Comparison of ENCODE assay signal across 29 cellular contexts in genomic region chr4:55932489-55932888, GRCh38.
"Had no signal": no experiment of that assay in that cellular context is flagged by ENCODE, and none has a peak within 500 bp of the region (broad histone marks: within the 10 kb centered on the region; RNA-seq: fewer than 3 reads in every experiment).

No MANE protein-coding gene starts in this region.

- H3K9me3 ChIP-seq: adrenal gland, MG63 had no signal

- H3K4me1 Mint-ChIP-seq: activated CD4-positive, alpha-beta T cell treated with anti-CD3 and anti-CD28 coated beads, Interleukin-2, amount 10 ng/mL, durations not matched to agents 24 days and 14 days had no signal

- H3K4me1 ChIP-seq: adrenal gland, body of pancreas, breast epithelium had no signal

- DNase-seq: activated CD4-positive, alpha-beta T cell treated with anti-CD3 and anti-CD28 coated beads, Interleukin-2, amount 10 ng/mL, durations not matched to agents 24 days and 14 days; activated CD4-positive, alpha-beta T cell treated with anti-CD3 and anti-CD28 coated beads, Interleukin-2, amount 50 U/mL, for 48 hours; activated CD8-positive, alpha-beta memory T cell treated with anti-CD3 and anti-CD28 coated beads, Interleukin-2, amount 50 U/mL, for 4 hours; activated CD8-positive, alpha-beta T cell treated with anti-CD3 and anti-CD28 coated beads, Interleukin-2, amount 10 ng/mL, durations not matched to agents 7 days and 5 days; activated gamma-delta T cell treated with Interleukin-2 at 50 U/mL for 16 hours; activated naive CD4-positive, alpha-beta T cell treated with anti-CD3 and anti-CD28 coated beads for 36 hours; activated T-cell treated with anti-CD3 and anti-CD28 coated beads for 4 hours; activated T-cell treated with anti-CD3 and anti-CD28 coated beads, Interleukin-2, amount 50 U/mL, for 4 hours; adrenal gland; body of pancreas; Kasumi-1; KG1; MG63; NCI-H1048; NCI-H1105 treated with DMSO at 0.1 percent for 48 hours; NCI-H1436; NCI-H1694; NCI-H1930; NCI-H2081 treated with DMSO at 0.1 percent for 48 hours; NCI-H345; NCI-H524 treated with DMSO at 0.1 percent for 48 hours; NCI-H748 treated with DMSO at 0.1 percent for 48 hours; Right ventricle myocardium superior had no signal

- H3K9me3 Mint-ChIP-seq: T-helper 2 cell treated with Interferon-gamma antibody and Interleukin-4, amounts not matched to agents 5 μg/mL and 100 μg/mL, for 36 hours had no signal

- H3K27me3 ChIP-seq: adrenal gland, body of pancreas, breast epithelium, MG63 had no signal

- H3K36me3 ChIP-seq: adrenal gland, breast epithelium, MG63 had no signal

- ATAC-seq: activated CD8-positive, alpha-beta T cell treated with anti-CD3 and anti-CD28 coated beads, Interleukin-2, amount 10 ng/mL, durations not matched to agents 7 days and 5 days; activated naive CD4-positive, alpha-beta T cell treated with anti-CD3 and anti-CD28 coated beads, Interleukin-2, amount 50 U/mL, for 72 hours; activated T-cell treated with anti-CD3 and anti-CD28 coated beads, Interleukin-2, amount 50 U/mL, for 4 hours; body of pancreas had no signal

- H3K4me3 Mint-ChIP-seq: activated CD4-positive, alpha-beta T cell treated with anti-CD3 and anti-CD28 coated beads, Interleukin-2, amount 10 ng/mL, durations not matched to agents 24 days and 14 days; activated CD8-positive, alpha-beta T cell treated with anti-CD3 and anti-CD28 coated beads, Interleukin-2, amount 10 ng/mL, durations not matched to agents 7 days and 5 days; activated naive CD4-positive, alpha-beta T cell treated with anti-CD3 and anti-CD28 coated beads for 36 hours; activated T-cell treated with anti-CD3 and anti-CD28 coated beads, Interleukin-2, amount 50 U/mL, for 4 hours; activated T-helper 1 cell treated with anti-CD3 and anti-CD28 coated beads, Interleukin-12 subunit alpha, Interleukin-12 subunit beta, Interleukin-2, Interleukin-4 antibody, amounts not matched to agents 30 ng/mL and 10 ng/mL and 1 ng/mL, durations not matched to agents 14 hours and 24 hours and 36 hours; T-helper 1 cell treated with Interleukin-12 subunit alpha and Interleukin-12 subunit beta and Interleukin-4 antibody, amounts not matched to agents 30 μg/mL and 1 μg/mL, for 36 hours; T-helper 2 cell treated with Interferon-gamma antibody and Interleukin-4, amounts not matched to agents 5 μg/mL and 100 μg/mL, for 36 hours had no signal

- H3K27ac ChIP-seq: adrenal gland, body of pancreas, breast epithelium, SK-N-MC had no signal

- H3K27ac Mint-ChIP-seq: activated CD4-positive, alpha-beta T cell treated with anti-CD3 and anti-CD28 coated beads, Interleukin-2, amount 10 ng/mL, durations not matched to agents 24 days and 14 days; activated CD8-positive, alpha-beta T cell treated with anti-CD3 and anti-CD28 coated beads, Interleukin-2, amount 10 ng/mL, durations not matched to agents 7 days and 5 days; activated naive CD4-positive, alpha-beta T cell treated with anti-CD3 and anti-CD28 coated beads for 36 hours; activated naive CD4-positive, alpha-beta T cell treated with anti-CD3 and anti-CD28 coated beads, Interleukin-2, amount 50 U/mL, for 72 hours; activated T-helper 1 cell treated with anti-CD3 and anti-CD28 coated beads, Interleukin-12 subunit alpha, Interleukin-12 subunit beta, Interleukin-2, Interleukin-4 antibody, amounts not matched to agents 30 ng/mL and 10 ng/mL and 1 ng/mL, durations not matched to agents 14 hours and 24 hours and 36 hours; T-helper 1 cell treated with Interleukin-12 subunit alpha and Interleukin-12 subunit beta and Interleukin-4 antibody, amounts not matched to agents 30 μg/mL and 1 μg/mL, for 36 hours; T-helper 2 cell treated with Interferon-gamma antibody and Interleukin-4, amounts not matched to agents 5 μg/mL and 100 μg/mL, for 36 hours had no signal

- H3K4me3 ChIP-seq: adrenal gland, body of pancreas, breast epithelium, MG63, SK-N-MC had no signal
